Comparison of ENCODE assay signal across 8 cellular contexts in the genomic region with DNA sequence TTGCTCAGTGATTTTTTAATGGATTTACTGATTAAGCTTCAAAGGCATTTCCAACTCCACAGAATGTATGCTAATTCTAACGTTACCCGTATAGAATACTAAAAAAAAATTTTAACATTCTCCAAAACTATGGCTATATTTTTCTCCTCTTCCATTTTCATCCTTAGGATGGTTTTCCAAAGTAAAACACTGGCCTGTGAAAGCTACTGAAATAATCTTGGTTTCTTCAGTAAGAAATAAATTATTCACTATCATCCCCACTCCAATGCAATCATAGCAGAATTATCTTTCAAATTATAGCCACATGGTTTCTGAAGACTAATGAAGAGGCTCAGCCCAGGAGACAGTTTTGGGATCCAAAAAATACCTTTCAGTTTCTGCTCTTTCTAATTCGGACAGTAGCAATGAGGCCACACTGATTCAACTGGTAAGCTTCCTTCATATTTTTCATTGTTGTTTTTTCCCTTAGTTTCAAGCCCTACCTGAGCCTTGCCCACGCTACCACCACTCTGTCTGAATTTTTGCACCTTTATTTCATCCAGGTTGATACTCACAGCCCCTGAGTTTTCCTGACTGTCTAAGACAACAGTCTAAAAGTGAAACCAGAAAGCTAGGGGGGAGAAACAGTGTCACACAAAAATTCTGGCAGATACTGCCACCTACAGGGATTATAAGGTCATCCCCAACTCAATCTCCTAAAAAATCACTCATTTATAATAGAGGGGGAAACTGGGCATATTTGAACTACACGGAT.
DNase-seq lines count a peak whose midpoint lies in the region; ATAC-seq and TF ChIP-seq lines count a peak whose summit lies in the region.

No MANE protein-coding gene starts in this region.

- dilution Hi-C loops in mammary epithelial cell (cut with HindIII; ENCODE audit: low sequenced_read_pairs) = no loop called here

- H3K4me3 Mint-ChIP-seq in activated naive CD4-positive, alpha-beta T cell treated with anti-CD3 and anti-CD28 coated beads, Interleukin-2, amount 10 ng/mL, durations not matched to agents 7 days and 5 days = peak overlapping the region; percentile 63
- H3K4me3 Mint-ChIP-seq in GM23338 = no peak overlapping the region

- intact Hi-C loops in mammary epithelial cell (cut with micrococcal nuclease) = loop anchor here (1.0 to 5.0 kb wide), 7 partner anchors 258 to 1543 kb away; no protein-coding TSS in a partner anchor

- H3K27ac ChIP-seq in GM23338 (ENCODE audit: low read depth) (no peak overlapping the region), OCI-LY1 (ENCODE audit: low read depth, low read length, poor library complexity, severe bottlenecking) (no peak overlapping the region), mammary epithelial cell (ENCODE audit: insufficient read depth, low read depth, low read length) (no peak overlapping the region), thymus (ENCODE audit: low read depth) (no peak overlapping the region)

- no peak overlapping the region for H3K4me3 ChIP-seq in GM23338
- no peak overlapping the region for H3K4me3 ChIP-seq in Jurkat, Clone E6-1 (ENCODE audit: low read length)
- H3K4me3 ChIP-seq in OCI-LY1 (ENCODE audit: low read depth, low read length, poor library complexity, severe bottlenecking) = peak overlapping the region; percentile 27
- H3K4me3 ChIP-seq in mammary epithelial cell (replicated peaks in 1 of 3; ENCODE audit: insufficient read depth in 1 of 3, low read depth in 2 of 3, low read length in 3 of 3) = peak overlapping the region; percentile 32 to 44 (median 35)
- H3K4me3 ChIP-seq in thymus (ENCODE audit: low read length) = peak overlapping the region; percentile 28

- ATAC-seq in GM23338 (peak; percentile 76), left lobe of liver (peak; percentile 100)

- H3K4me2 ChIP-seq in GM23338 = no peak overlapping the region
- H3K4me2 ChIP-seq in OCI-LY1 (ENCODE audit: low read length) = peak overlapping the region; percentile 45
- H3K4me2 ChIP-seq in mammary epithelial cell (ENCODE audit: insufficient read depth, low read depth, low read length) = peak overlapping the region; percentile 70

- H3K27ac Mint-ChIP-seq in activated naive CD4-positive, alpha-beta T cell treated with anti-CD3 and anti-CD28 coated beads, Interleukin-2, amount 10 ng/mL, durations not matched to agents 7 days and 5 days = no peak overlapping the region
- peak overlapping the region; percentile 84 for H3K27ac Mint-ChIP-seq in GM23338

- peak; percentile 20 for DNase-seq in activated naive CD4-positive, alpha-beta T cell treated with anti-CD3 and anti-CD28 coated beads, Interleukin-2, amount 10 ng/mL, durations not matched to agents 7 days and 5 days
- no peak for DNase-seq in activated naive CD4-positive, alpha-beta T cell treated with Interleukin-2 at 50 U/mL for 16 hours
- DNase-seq in GM23338 (ENCODE audit: low spot score) (peak; percentile 64), mammary epithelial cell (peak; percentile 41), left lobe of liver (ENCODE audit: low spot score) (no peak)
- DNase-seq in Jurkat, Clone E6-1 (ENCODE audit: low read depth, low spot score) = peak; percentile 30

- no peaks in the 10 kb centered on the region for H3K9me3 Mint-ChIP-seq in activated naive CD4-positive, alpha-beta T cell treated with anti-CD3 and anti-CD28 coated beads, Interleukin-2, amount 10 ng/mL, durations not matched to agents 7 days and 5 days
- no peaks in the 10 kb centered on the region for H3K9me3 Mint-ChIP-seq in GM23338

- H3K36me3 Mint-ChIP-seq in activated naive CD4-positive, alpha-beta T cell treated with anti-CD3 and anti-CD28 coated beads, Interleukin-2, amount 10 ng/mL, durations not matched to agents 7 days and 5 days = no peaks in the 10 kb centered on the region
- no peaks in the 10 kb centered on the region for H3K36me3 Mint-ChIP-seq in GM23338 (ENCODE audit: low read depth)

- H3K36me3 ChIP-seq in GM23338 (ENCODE audit: insufficient read depth) (no peaks in the 10 kb centered on the region), OCI-LY1 (ENCODE audit: insufficient read depth, low read length) (no peaks in the 10 kb centered on the region), mammary epithelial cell (ENCODE audit: insufficient read depth, low read length) (no peaks in the 10 kb centered on the region), thymus (ENCODE audit: control insufficient read depth, insufficient read depth) (no peaks in the 10 kb centered on the region)

- 0% methylated on average over 5 of the region's 5 CpGs for WGBS in mammary epithelial cell (ENCODE audit: low coverage, missing lambda C conversion rate)
- 44% methylated on average over 5 of the region's 5 CpGs for WGBS in thymus

- H3K4me1 Mint-ChIP-seq in activated naive CD4-positive, alpha-beta T cell treated with anti-CD3 and anti-CD28 coated beads, Interleukin-2, amount 10 ng/mL, durations not matched to agents 7 days and 5 days = peaks cover 3% of the 10 kb centered on the region
- H3K4me1 Mint-ChIP-seq in GM23338 = peaks cover 13% of the 10 kb centered on the region; the same call in 2 of the 3 replicates

- H3F3A ChIP-seq in GM23338 (replicated peaks; ENCODE audit: low read depth) (no peaks in the 10 kb centered on the region), OCI-LY1 (ENCODE audit: insufficient read depth, low read length) (no peaks in the 10 kb centered on the region)

- no peaks in the 10 kb centered on the region for H3K9me2 ChIP-seq in GM23338 (ENCODE audit: insufficient read depth)
- H3K9me2 ChIP-seq in OCI-LY1 (ENCODE audit: low read depth, low read length) = no peaks in the 10 kb centered on the region

- H3K27me3 Mint-ChIP-seq in activated naive CD4-positive, alpha-beta T cell treated with anti-CD3 and anti-CD28 coated beads, Interleukin-2, amount 10 ng/mL, durations not matched to agents 7 days and 5 days = no peaks in the 10 kb centered on the region
- H3K27me3 Mint-ChIP-seq in GM23338 (ENCODE audit: insufficient read depth, low read depth, poor library complexity) = no peaks in the 10 kb centered on the region

- H3K4me1 ChIP-seq in GM23338 (ENCODE audit: insufficient read depth) = peaks cover 4% of the 10 kb centered on the region; the same call in 1 of the 2 replicates
- no peaks in the 10 kb centered on the region for H3K4me1 ChIP-seq in OCI-LY1 (ENCODE audit: insufficient read depth, low read length, severe bottlenecking)
- H3K4me1 ChIP-seq in mammary epithelial cell (ENCODE audit: insufficient read depth, low read length) = no peaks in the 10 kb centered on the region
- H3K4me1 ChIP-seq in thymus (ENCODE audit: control insufficient read depth, insufficient read depth, low read length) = no peaks in the 10 kb centered on the region

- no peak overlapping the region for H3K9ac ChIP-seq in OCI-LY1 (ENCODE audit: low read length)
- H3K9ac ChIP-seq in mammary epithelial cell (ENCODE audit: insufficient read depth, low read length) = peak overlapping the region; percentile 18

- in situ Hi-C loops in mammary epithelial cell (cut with MboI; ENCODE audit: low sequenced_read_pairs in 2 of 2) = no loop called here

- H4K20me1 ChIP-seq in GM23338 (replicated peaks; ENCODE audit: insufficient read depth) = no peaks in the 10 kb centered on the region
- no peaks in the 10 kb centered on the region for H4K20me1 ChIP-seq in OCI-LY1 (ENCODE audit: insufficient read depth, low read length)
- H4K20me1 ChIP-seq in mammary epithelial cell (ENCODE audit: insufficient read depth, low read length) = no peaks in the 10 kb centered on the region

- H2AFZ ChIP-seq in GM23338 (no peak overlapping the region), OCI-LY1 (ENCODE audit: low read length) (no peak overlapping the region), mammary epithelial cell (ENCODE audit: low read depth, low read length) (peak overlapping the region; percentile 84)

- BruUV-seq in mammary epithelial cell (replicated peaks; lab: Mats Ljungman, UMichigan) = no TSS peak

- TF ChIP-seq CTCF in GM23338 (conservative IDR thresholded peaks at IDR 0.05; ENCODE audit: low read depth in 2 of 2) (peak; percentile 72 to 78), OCI-LY1 (IDR thresholded peaks at IDR 0.05; ENCODE audit: low read length) (peak; percentile 63), mammary epithelial cell (conservative IDR thresholded peaks at IDR 0.05 in 1 of 2, IDR thresholded peaks at IDR 0.05 in 1 of 2; ENCODE audit: extremely low read depth in 1 of 2, insufficient read depth in 1 of 2, low read depth in 1 of 2, low read length in 2 of 2) (peak; percentile 57 to 67)

- H3K9me3 ChIP-seq in OCI-LY1 (ENCODE audit: low read length) (no peaks in the 10 kb centered on the region), mammary epithelial cell (replicated peaks; ENCODE audit: insufficient read depth, low read length) (no peaks in the 10 kb centered on the region), thymus (ENCODE audit: control insufficient read depth) (no peaks in the 10 kb centered on the region)

- CTCF ChIA-PET in activated naive CD4-positive, alpha-beta T cell treated with anti-CD3 and anti-CD28 coated beads, Interleukin-2, amount 10 ng/mL, durations not matched to agents 7 days and 5 days (lab: Charles Lee) = interaction anchor here (0.6 to 2.1 kb wide), 9 partner anchors 15 to 1544 kb away, joined by 3 to 11 read pairs (median 4); no protein-coding TSS in a partner anchor
- CTCF ChIA-PET in mammary epithelial cell (lab: Charles Lee; ENCODE audit: low non-redundant PET) = interaction anchor here (0.7 kb wide), 1 partner anchor 53 kb away, joined by 4 read pairs; no protein-coding TSS in a partner anchor

- H3K27me3 ChIP-seq in GM23338 (ENCODE audit: insufficient read depth) (no peaks in the 10 kb centered on the region), OCI-LY1 (ENCODE audit: insufficient read depth, low read length) (no peaks in the 10 kb centered on the region), mammary epithelial cell (ENCODE audit: insufficient read depth, low read length) (peaks cover 2% of the 10 kb centered on the region), thymus (ENCODE audit: control insufficient read depth, insufficient read depth) (no peaks in the 10 kb centered on the region)

- no peaks in the 10 kb centered on the region for H3K79me2 ChIP-seq in GM23338 (replicated peaks; ENCODE audit: insufficient read depth)
- no peaks in the 10 kb centered on the region for H3K79me2 ChIP-seq in OCI-LY1 (ENCODE audit: insufficient read depth, low read length)
- no peaks in the 10 kb centered on the region for H3K79me2 ChIP-seq in mammary epithelial cell (ENCODE audit: insufficient read depth, low read length)

TF ChIP-seq in GM23338, 12 proteins besides CTCF, POLR2A, EP300 and RAD21 (continues in another document):
- no peak for TF ChIP-seq ZNF114 (CRISPR knock-in tag; IDR thresholded peaks at IDR 0.05)

Comparison
In these comparisons a context has a peak if more than half of its experiments do, and no peak if none do; other contexts are left out.
1. DNase-seq: peak in activated naive CD4-positive, alpha-beta T cell treated with anti-CD3 and anti-CD28 coated beads, Interleukin-2, amount 10 ng/mL, durations not matched to agents 7 days and 5 days (single experiment), GM23338 (single experiment), Jurkat, Clone E6-1 (single experiment) and mammary epithelial cell (single experiment); none in activated naive CD4-positive, alpha-beta T cell treated with Interleukin-2 at 50 U/mL for 16 hours (single experiment) and left lobe of liver (single experiment).
2. H3K4me3 ChIP-seq: peak in OCI-LY1 (single experiment), mammary epithelial cell (3 of 3) and thymus (single experiment); none in GM23338 (single experiment) and Jurkat, Clone E6-1 (single experiment).
3. Peak in every context shown above with its lines, with median percentiles within 50 percentile points of each other: CTCF ChIP-seq.